ENCODE assay signal across 20 cellular contexts in genomic region chr19:18776736-18777135, GRCh38. TPM values are rescaled to one million over a fixed set of nuclear protein-coding genes. Genes with fewer than 3 reads are reported as not detected.
DNase-seq lines count a peak whose midpoint lies in the region; ATAC-seq, FAIRE-seq and TF ChIP-seq lines count a peak whose summit lies in the region.
"Had no signal": no experiment of that assay in that cellular context is flagged by ENCODE, and none has a peak within 500 bp of the region (broad histone marks: within the 10 kb centered on the region; RNA-seq: fewer than 3 reads in every experiment).

No MANE protein-coding gene starts in this region.

- POLR2A ChIA-PET in H1 (lab: Charles Lee; ENCODE audit: partially characterized antibody) (interaction anchor here (0.6 kb wide), 1 partner anchor 10 kb away, joined by 3 read pairs; no protein-coding TSS in a partner anchor), WTC11 (lab: Charles Lee) (no interaction called here)

- H4K91ac ChIP-seq in H1 (replicated peaks; ENCODE audit: insufficient read length, low read length): no peak overlapping the region

- H2AFZ ChIP-seq in H1 (ENCODE audit: low read length) (no peak overlapping the region), osteoblast (ENCODE audit: low read length) (no peak overlapping the region)

- no peak for FAIRE-seq in H1 (lab: Jason Lieb, UNC)
- FAIRE-seq: GM12878, small intestine had no signal

- H3K36me3 ChIP-seq in H1 (ENCODE audit: control insufficient read depth in 2 of 4, insufficient read depth in 4 of 4, low read length in 3 of 4) (no peaks in the 10 kb centered on the region), osteoblast (ENCODE audit: insufficient read depth, low read length) (no peaks in the 10 kb centered on the region)

- H3K56ac ChIP-seq in H1 (replicated peaks; ENCODE audit: insufficient read length, low read depth, low read length): no peak overlapping the region

- no peak for TF ChIP-seq POLR2A in H1 (IDR thresholded peaks at IDR 0.05; ENCODE audit: control extremely low read depth in 1 of 2, low read depth in 2 of 2, low read length in 2 of 2)

- H3K36me3 Mint-ChIP-seq in WTC11: no peaks in the 10 kb centered on the region

- H3K4me1 ChIP-seq in H1 (replicated peaks in 1 of 4; ENCODE audit: control insufficient read depth in 3 of 4, insufficient read depth in 4 of 4, low read length in 3 of 4) (no peaks in the 10 kb centered on the region; a peak in 1 of 7 replicates), osteoblast (ENCODE audit: insufficient read depth, low read length) (peaks cover 14% of the 10 kb centered on the region)

- H3K4me2 ChIP-seq in H1 (ENCODE audit: insufficient read depth in 1 of 2, low read depth in 2 of 2, low read length in 2 of 2) (no peak overlapping the region), osteoblast (ENCODE audit: insufficient read depth, low read length) (peak overlapping the region; percentile 44)

- CTCF ChIA-PET in H1 (lab: Charles Lee; ENCODE audit: partially characterized antibody) (interaction anchor here (0.6 to 10.9 kb wide), 7 partner anchors 9 to 299 kb away, joined by 3 to 132 read pairs (median 3); no protein-coding TSS in a partner anchor), WTC11 (lab: Charles Lee) (interaction anchor here (0.6 to 1.9 kb wide), 8 partner anchors 9 to 301 kb away, joined by 3 to 15 read pairs (median 3); no protein-coding TSS in a partner anchor)

- H4K20me1 ChIP-seq in H1 (replicated peaks in 1 of 2; ENCODE audit: control insufficient read depth in 1 of 2, insufficient read depth in 2 of 2, low read length in 2 of 2) (peaks cover 13 to 32% of the 10 kb centered on the region in 2 experiments), osteoblast (ENCODE audit: insufficient read depth, low read length) (peaks cover 2% of the 10 kb centered on the region)

- no peak for ATAC-seq in WTC11
- ATAC-seq in HG02678 (IDR thresholded peaks at IDR 0.05; ENCODE audit: unreplicated experiment): no peak
- ATAC-seq: GM12878 had no signal

- H3K27me3 Mint-ChIP-seq in WTC11 (ENCODE audit: low read depth): peaks cover 96% of the 10 kb centered on the region
- H3K27me3 Mint-ChIP-seq: activated T-cell treated with anti-CD3 and anti-CD28 coated beads, Interleukin-2, amount 50 U/mL, for 24 hours; central memory CD8-positive, alpha-beta T cell; stimulated activated naive CD8-positive, alpha-beta T cell treated with anti-CD3 and anti-CD28 coated beads, Interleukin-15, Interleukin-2, amounts not matched to agents 100 ng/mL and 50 ng/mL, for 24 hours had no signal

- H3K4me1 Mint-ChIP-seq in WTC11: no peaks in the 10 kb centered on the region
- H3K4me1 Mint-ChIP-seq: CD14-positive monocyte; central memory CD8-positive, alpha-beta T cell had no signal

- WGBS in H1 (ENCODE audit: extremely low coverage in 1 of 2, insufficient coverage in 1 of 2, insufficient read length in 1 of 2, insufficient replicate concordance in 2 of 2, low coverage in 1 of 2, low lambda C conversion rate in 2 of 2, missing lambda C conversion rate in 1 of 2), 2 experiments: 89% methylated on average over 12 of the region's 12 CpGs; no CpG with 5 or more reads in 1 of the 2 experiments

- H3K4me3 ChIP-seq in H1 (ENCODE audit: extremely low read depth in 1 of 4, insufficient read depth in 2 of 4, low read depth in 3 of 4, low read length in 4 of 4) (no peak overlapping the region), osteoblast (ENCODE audit: insufficient read depth, low read length) (no peak overlapping the region)
- H3K4me3 ChIP-seq: GM12878 had no signal

- no peaks in the 10 kb centered on the region for H3K79me1 ChIP-seq in H1 (ENCODE audit: low read depth, low read length)

- no peak overlapping the region for H4K5ac ChIP-seq in H1 (ENCODE audit: insufficient read length, low read depth, low read length)

- no peak overlapping the region for H2BK120ac ChIP-seq in H1 (replicated peaks; ENCODE audit: low read depth, low read length)

- no peak overlapping the region for H3K4ac ChIP-seq in H1 (replicated peaks; ENCODE audit: insufficient read length, low read depth, low read length)

- no peak overlapping the region for H3K4me3 Mint-ChIP-seq in WTC11
- H3K4me3 Mint-ChIP-seq: activated CD4-positive, alpha-beta T cell treated with anti-CD3 and anti-CD28 coated beads, Interleukin-2, amount 10 ng/mL, durations not matched to agents 7 days and 5 days; activated T-cell treated with anti-CD3 and anti-CD28 coated beads, Interleukin-2, amount 50 U/mL, for 24 hours; CD14-positive monocyte; central memory CD8-positive, alpha-beta T cell; stimulated activated naive CD8-positive, alpha-beta T cell treated with anti-CD3 and anti-CD28 coated beads, Interleukin-15, Interleukin-2, amounts not matched to agents 100 ng/mL and 50 ng/mL, for 24 hours had no signal

- H3K23me2 ChIP-seq in H1 (ENCODE audit: low read depth, low read length): no peaks in the 10 kb centered on the region

- H4K8ac ChIP-seq in H1 (ENCODE audit: extremely low read depth, insufficient read depth, low read length): no peak overlapping the region

- H3K9me3 ChIP-seq in H1 (ENCODE audit: insufficient read depth in 2 of 2, low read depth in 1 of 2, low read length in 1 of 2) (no peaks in the 10 kb centered on the region), osteoblast (ENCODE audit: low read depth, low read length) (no peaks in the 10 kb centered on the region)

- no peak overlapping the region for H3K27ac ChIP-seq in H1 (ENCODE audit: low read depth, low read length)
- peak overlapping the region; percentile 73 for H3K27ac ChIP-seq in osteoblast (ENCODE audit: low read depth, low read length)

- H3K79me2 ChIP-seq in H1 (ENCODE audit: control insufficient read depth in 1 of 2, insufficient read depth in 2 of 2, low read length in 2 of 2) (no peaks in the 10 kb centered on the region), osteoblast (ENCODE audit: insufficient read depth, low read length) (no peaks in the 10 kb centered on the region)

- no peak overlapping the region for H2AK5ac ChIP-seq in H1 (ENCODE audit: low read depth, low read length)

- no peaks in the 10 kb centered on the region for H3K9me3 Mint-ChIP-seq in WTC11
- H3K9me3 Mint-ChIP-seq: activated CD4-positive, alpha-beta T cell treated with anti-CD3 and anti-CD28 coated beads, Interleukin-2, amount 10 ng/mL, durations not matched to agents 7 days and 5 days; activated T-cell treated with anti-CD3 and anti-CD28 coated beads, Interleukin-2, amount 50 U/mL, for 24 hours; central memory CD8-positive, alpha-beta T cell; stimulated activated naive CD8-positive, alpha-beta T cell treated with anti-CD3 and anti-CD28 coated beads, Interleukin-15, Interleukin-2, amounts not matched to agents 100 ng/mL and 50 ng/mL, for 24 hours had no signal

- no peak overlapping the region for H2BK20ac ChIP-seq in H1 (ENCODE audit: low read length)

- no peak overlapping the region for H2BK15ac ChIP-seq in H1 (ENCODE audit: low read length)

- TF ChIP-seq CTCF in H1 (IDR thresholded peaks at IDR 0.05; ENCODE audit: control extremely low read depth in 1 of 3, insufficient read depth in 1 of 3, low read depth in 1 of 3, low read length in 3 of 3) (no peak), osteoblast (IDR thresholded peaks at IDR 0.05; ENCODE audit: extremely low read depth, low read depth, low read length) (no peak), WTC11 (IDR thresholded peaks at IDR 0.05) (no peak)

- no peak overlapping the region for H2BK5ac ChIP-seq in H1 (ENCODE audit: low read depth, low read length)

- no peak overlapping the region for H3K14ac ChIP-seq in H1 (ENCODE audit: insufficient read length)

- no peak for TF ChIP-seq EP300 in H1 (IDR thresholded peaks at IDR 0.05; ENCODE audit: borderline replicate concordance in 1 of 2, low read depth in 2 of 2, low read length in 2 of 2)

- no peak overlapping the region for H3K23ac ChIP-seq in H1 (ENCODE audit: insufficient read length)

- no peak overlapping the region for H2BK12ac ChIP-seq in H1 (ENCODE audit: low read depth, low read length)

- H3K27me3 ChIP-seq in H1 (replicated peaks in 1 of 4; ENCODE audit: control insufficient read depth in 3 of 4, extremely low read depth in 1 of 4, insufficient read depth in 3 of 4, low read length in 3 of 4) (peaks cover 14 to 93% (median 84%) of the 10 kb centered on the region in 4 experiments), osteoblast (ENCODE audit: insufficient read depth, low read length) (no peaks in the 10 kb centered on the region)

- DNase-seq in Daoy (ENCODE audit: low read depth) (peak; percentile 59), HT1080 (ENCODE audit: low read depth) (peak; percentile 34), H1 (ENCODE audit: low read depth in 1 of 2, low spot score in 2 of 2) (no peak), osteoblast (ENCODE audit: insufficient read length, low spot score, missing footprints) (peak; percentile 97), WTC11 (ENCODE audit: low spot score) (no peak), GM19240 (ENCODE audit: insufficient read length, low spot score) (no peak)
- DNase-seq: activated CD4-positive, alpha-beta T cell treated with anti-CD3 and anti-CD28 coated beads, Interleukin-2, amount 10 ng/mL, durations not matched to agents 7 days and 5 days; activated T-cell treated with anti-CD3 and anti-CD28 coated beads, Interleukin-2, amount 50 U/mL, for 24 hours; DMS79 treated with DMSO at 0.1 percent for 48 hours; head of caudate nucleus; NCI-H2029 treated with DMSO at 0.1 percent for 48 hours; NCI-H774; small intestine had no signal

- H3K9ac ChIP-seq in H1 (replicated peaks in 1 of 4; ENCODE audit: extremely low read depth in 1 of 4, low read depth in 3 of 4, low read length in 3 of 4): no peak overlapping the region

- H3K27ac Mint-ChIP-seq in WTC11: no peak overlapping the region
- H3K27ac Mint-ChIP-seq: activated CD4-positive, alpha-beta T cell treated with anti-CD3 and anti-CD28 coated beads, Interleukin-2, amount 10 ng/mL, durations not matched to agents 7 days and 5 days; activated T-cell treated with anti-CD3 and anti-CD28 coated beads, Interleukin-2, amount 50 U/mL, for 24 hours; CD14-positive monocyte; stimulated activated naive CD8-positive, alpha-beta T cell treated with anti-CD3 and anti-CD28 coated beads, Interleukin-15, Interleukin-2, amounts not matched to agents 100 ng/mL and 50 ng/mL, for 24 hours had no signal

- TF ChIP-seq RAD21 in H1 (IDR thresholded peaks at IDR 0.05 in 1 of 2, conservative IDR thresholded peaks at IDR 0.05 in 1 of 2; ENCODE audit: low read depth in 2 of 2, low read length in 2 of 2): no peak

- no peak overlapping the region for H3K18ac ChIP-seq in H1 (ENCODE audit: extremely low read depth, low read length)

RNA-seq across cellular contexts. Expression of gene COMP, which starts 14.4 kb away (rescaled TPM):
- total RNA-seq in Daoy (2014; rRNA removed; shearing (Covaris generic)): not detected in 2 replicates
- total RNA-seq in HT1080 (2014; rRNA removed; shearing (Covaris generic)): not detected in 2 replicates
- 0.03 and 0.08 TPM in 2 replicates for polyA plus RNA-seq in HT1080 (2015; cell fraction: cytosol; rRNA removed)
- 0.08 TPM in 1 of 2 replicates, not detected in the other for polyA plus RNA-seq in HT1080 (2015; cell fraction: nucleus; rRNA removed)
- total RNA-seq in H1 (2021; fragmentation: NEBNext Ultra II Directional; extraction: Animal tissue kit (Norgen Biotek cat#: 25700)): 0.17 and 0.25 TPM in 2 replicates
- 0.17 and 0.35 TPM in 2 replicates for polyA plus RNA-seq in H1 (2011; rRNA removed)
- polyA plus RNA-seq in H1 (2011; cell fraction: cytosol; rRNA removed): 0.37 TPM
- polyA plus RNA-seq in H1 (2011; cell fraction: nucleus; rRNA removed): 0.91 TPM
- 0.09 to 0.24 TPM (median 0.16 TPM) in 3 of 4 replicates, not detected in the other for polyA plus RNA-seq in H1 (2012, experiment 1 of 2)
- polyA plus RNA-seq in H1 (2012, experiment 2 of 2): 0.09 TPM
- polyA plus RNA-seq in H1 (2013, experiment 1 of 2): 0.16 TPM
- polyA plus RNA-seq in H1 (2013, experiment 2 of 2): 0.15 TPM
- polyA minus RNA-seq in H1 (2011; rRNA and poly(A)+ RNA removed): 0.19 and 0.29 TPM in 2 replicates
- polyA minus RNA-seq in H1 (2011; cell fraction: cytosol; rRNA and poly(A)+ RNA removed): not detected
- polyA minus RNA-seq in H1 (2011; cell fraction: nucleus; rRNA and poly(A)+ RNA removed): not detected
- total RNA-seq in osteoblast: 12.4 and 14.8 TPM in 2 replicates
- total RNA-seq in WTC11 (2021): 0.13 to 0.18 TPM (median 0.16 TPM) in 3 replicates
- total RNA-seq: activated CD4-positive, alpha-beta T cell treated with anti-CD3 and anti-CD28 coated beads, Interleukin-2, amount 10 ng/mL, durations not matched to agents 7 days and 5 days; GM12878; kidney epithelial cell; mononuclear cell had no signal
- polyA plus RNA-seq: CD14-positive monocyte had no signal

RNA-seq across cellular contexts. Expression of gene UPF1, which starts 55.0 kb away (rescaled TPM):
- total RNA-seq in Daoy (2014; rRNA removed; shearing (Covaris generic)): 100 and 121 TPM in 2 replicates
- total RNA-seq in HT1080 (2014; rRNA removed; shearing (Covaris generic)): 57.5 and 59.1 TPM in 2 replicates
- 35.6 and 40.3 TPM in 2 replicates for polyA plus RNA-seq in HT1080 (2015; cell fraction: cytosol; rRNA removed)
- polyA plus RNA-seq in HT1080 (2015; cell fraction: nucleus; rRNA removed): 121 and 124 TPM in 2 replicates
- total RNA-seq in H1 (2021; fragmentation: NEBNext Ultra II Directional; extraction: Animal tissue kit (Norgen Biotek cat#: 25700)): 62.0 and 64.6 TPM in 2 replicates
- polyA plus RNA-seq in H1 (2011; rRNA removed): 46.4 and 77.0 TPM in 2 replicates
- 21.2 TPM for polyA plus RNA-seq in H1 (2011; cell fraction: cytosol; rRNA removed)
- 103 TPM for polyA plus RNA-seq in H1 (2011; cell fraction: nucleus; rRNA removed)
- polyA plus RNA-seq in H1 (2012, experiment 1 of 2): 27.7 to 47.4 TPM (median 46.0 TPM) in 4 replicates
- polyA plus RNA-seq in H1 (2012, experiment 2 of 2): 32.1 TPM
- polyA plus RNA-seq in H1 (2013, experiment 1 of 2): 28.2 TPM
- 27.5 TPM for polyA plus RNA-seq in H1 (2013, experiment 2 of 2)
- polyA minus RNA-seq in H1 (2011; rRNA and poly(A)+ RNA removed): 70.9 and 84.6 TPM in 2 replicates
- 56.1 TPM for polyA minus RNA-seq in H1 (2011; cell fraction: cytosol; rRNA and poly(A)+ RNA removed)
- 58.3 TPM for polyA minus RNA-seq in H1 (2011; cell fraction: nucleus; rRNA and poly(A)+ RNA removed)
- 36.6 and 41.0 TPM in 2 replicates for total RNA-seq in osteoblast
- 77.3 to 82.5 TPM (median 81.9 TPM) in 3 replicates for total RNA-seq in WTC11 (2021)

Comparison
In these comparisons a context has a peak if more than half of its experiments do, and no peak if none do; other contexts are left out.
1. DNase-seq: peak in Daoy (single experiment), HT1080 (single experiment) and osteoblast (single experiment); none in H1 (0 of 2), WTC11 (single experiment) and GM19240 (single experiment).
2. RNA of gene COMP, which starts 14.4 kb away (total RNA-seq): 12.4 to 14.8 TPM in osteoblast; 0.17 to 0.25 TPM in H1, 0.13 to 0.18 TPM in WTC11, not detected in Daoy and not detected in HT1080; every median in the first group is over 10 times any median in the second.